Comparison of ENCODE assay signal across 17 cellular contexts in the genomic region with DNA sequence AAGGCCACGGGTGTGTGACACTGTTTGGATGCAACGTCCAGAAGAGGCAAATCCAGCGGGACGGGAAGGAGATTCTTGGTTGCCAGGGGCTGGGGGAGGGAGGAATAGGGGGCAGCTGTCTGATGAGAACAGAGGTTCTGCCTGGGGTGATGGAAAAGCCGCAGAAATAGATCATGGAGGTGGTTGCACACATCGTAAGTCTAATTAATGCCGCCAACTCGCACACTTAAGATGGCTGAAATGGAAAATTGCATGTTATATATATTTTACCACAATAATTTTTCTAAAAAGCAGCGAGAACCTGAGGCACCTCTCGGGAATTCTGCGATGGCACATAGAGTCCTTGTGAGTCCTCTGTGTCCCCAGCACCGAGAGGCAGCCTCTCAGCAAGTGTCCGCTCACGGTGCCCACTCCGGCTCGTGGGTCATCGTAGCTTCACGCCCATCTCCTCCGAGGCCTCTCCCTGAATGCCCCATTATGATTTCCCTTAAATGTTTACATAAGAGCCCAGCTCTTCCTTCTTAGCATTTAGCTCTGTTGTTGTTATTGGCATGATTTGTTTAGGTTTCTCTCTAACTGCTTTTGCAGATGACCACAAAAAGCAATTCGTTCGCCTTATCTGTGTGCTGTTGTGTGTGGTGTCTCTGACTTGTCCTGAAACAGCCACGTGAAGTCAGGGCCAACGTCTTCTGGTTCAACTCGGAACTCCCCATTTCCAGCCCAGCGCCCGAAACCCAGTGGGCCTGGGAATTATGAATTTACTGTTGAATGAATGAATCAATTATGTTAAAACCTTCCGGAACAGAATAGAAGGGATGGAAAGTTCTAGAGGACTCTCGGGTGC. TPM values are rescaled to one million over a fixed set of nuclear protein-coding genes. Genes with fewer than 3 reads are reported as not detected.
A peak's percentile ranks its signal among the peaks of the same experiment; 100 is the strongest.
DNase-seq lines count a peak whose midpoint lies in the region; ATAC-seq, FAIRE-seq and TF ChIP-seq lines count a peak whose summit lies in the region.
"Had no signal": no experiment of that assay in that cellular context is flagged by ENCODE, and none has a peak within 500 bp of the region (broad histone marks: within the 10 kb centered on the region; RNA-seq: fewer than 3 reads in every experiment).

No MANE protein-coding gene starts in this region.

- H4K20me1 ChIP-seq in HepG2 (ENCODE audit: insufficient read depth, low read length) (no peaks in the 10 kb centered on the region), hepatocyte (ENCODE audit: insufficient read depth, poor library complexity, severe bottlenecking) (no peaks in the 10 kb centered on the region)

- H3K4me2 ChIP-seq in HepG2 (ENCODE audit: low read depth, low read length) = no peak overlapping the region
- H3K4me2 ChIP-seq in hepatocyte = no peak overlapping the region
- H3K4me2 ChIP-seq: PC-9 had no signal

- H3K4me1 ChIP-seq in liver (ENCODE audit: control insufficient read depth in 4 of 4, insufficient read depth in 4 of 4, low read length in 3 of 4) (no peaks in the 10 kb centered on the region), HepG2 (ENCODE audit: insufficient read depth, low read length) (no peaks in the 10 kb centered on the region), hepatocyte (ENCODE audit: insufficient read depth) (peaks cover 17% of the 10 kb centered on the region), aorta (ENCODE audit: control insufficient read depth in 1 of 2, insufficient read depth in 2 of 2, low read length in 2 of 2) (no peaks in the 10 kb centered on the region), foreskin keratinocyte (no peaks in the 10 kb centered on the region)

- no peaks in the 10 kb centered on the region for H3K36me3 ChIP-seq in liver (ENCODE audit: control insufficient read depth in 4 of 4, insufficient read depth in 3 of 4, low read depth in 1 of 4, low read length in 3 of 4)
- H3K36me3 ChIP-seq in HepG2 (replicated peaks in 1 of 2; ENCODE audit: control insufficient read depth in 1 of 2, insufficient read depth in 2 of 2, low read length in 2 of 2) = no peaks in the 10 kb centered on the region
- H3K36me3 ChIP-seq in hepatocyte (replicated peaks; ENCODE audit: insufficient read depth, low read depth) = no peaks in the 10 kb centered on the region
- H3K36me3 ChIP-seq in aorta (ENCODE audit: control insufficient read depth in 1 of 2, insufficient read depth in 2 of 2, low read length in 1 of 2) = no peaks in the 10 kb centered on the region

- DNase-seq in HepG2 (ENCODE audit: low spot score) (no peak), hepatocyte (ENCODE audit: low spot score) (no peak), sciatic nerve (ENCODE audit: low spot score) (no peak), aorta (no peak), Kasumi-1 (lab: John Stamatoyannopoulos, UW) (no peak), foreskin keratinocyte (no peak)
- DNase-seq: DMS79 treated with DMSO at 0.1 percent for 48 hours; hippocampal formation; kidney glomerular epithelial cell; NCI-H2029; NCI-H524; PC-9; stimulated activated CD4-positive, alpha-beta T cell treated with anti-CD3 and anti-CD28 coated beads, Interleukin-2, amount 100 ng/mL, for 48 hours; trophoblast cell had no signal

- no peak for TF ChIP-seq RAD21 in liver (IDR thresholded peaks at IDR 0.05)
- TF ChIP-seq RAD21 in HepG2 (CRISPR knock-in tag; IDR thresholded peaks at IDR 0.05) = no peak

- no peak for FAIRE-seq in HepG2 (lab: Jason Lieb, UNC)

- H3K9ac ChIP-seq in liver (ENCODE audit: low read depth in 1 of 2, low read length in 2 of 2) (no peak overlapping the region), HepG2 (ENCODE audit: insufficient read depth, low read depth, low read length) (no peak overlapping the region)

- H3K27me3 ChIP-seq in liver (ENCODE audit: control insufficient read depth in 4 of 4, insufficient read depth in 4 of 4, low read length in 3 of 4) (peaks cover 0 to 8% (median under 1%) of the 10 kb centered on the region in 4 donors), HepG2 (ENCODE audit: control insufficient read depth in 1 of 2, insufficient read depth in 2 of 2, low read length in 2 of 2) (peaks cover 12 to 69% of the 10 kb centered on the region in 2 experiments), hepatocyte (peaks cover 3% of the 10 kb centered on the region), aorta (ENCODE audit: control insufficient read depth in 1 of 2, insufficient read depth in 2 of 2, low read length in 1 of 2) (no peaks in the 10 kb centered on the region), foreskin keratinocyte (peaks cover 16% of the 10 kb centered on the region)

- intact Hi-C loops in HepG2 (cut with micrococcal nuclease; ENCODE audit: unreplicated experiment) (no loop called here), sciatic nerve (cut with DNase I) (no loop called here), aorta (cut with DNase I) (no loop called here)

- BruUV-seq in HepG2 (replicated peaks; lab: Mats Ljungman, UMichigan) = no TSS peak

- POLR2A ChIA-PET in HepG2 (lab: Yijun Ruan, JAX) = no interaction called here

- H3K79me2 ChIP-seq in HepG2 (ENCODE audit: insufficient read depth, low read length) (no peaks in the 10 kb centered on the region), hepatocyte (no peaks in the 10 kb centered on the region)

- H3K9me2 ChIP-seq in hepatocyte (replicated peaks; ENCODE audit: insufficient read depth) = no peaks in the 10 kb centered on the region

- no peak for ATAC-seq in HepG2
- ATAC-seq in sciatic nerve = peak; percentile 37
- ATAC-seq in aorta (ENCODE audit: low FRiP score) = peak; percentile 27
- no peak for ATAC-seq in HG02981 (IDR thresholded peaks at IDR 0.05; ENCODE audit: unreplicated experiment)
- ATAC-seq in foreskin keratinocyte = no peak

- H3K9me3 ChIP-seq in liver (ENCODE audit: control insufficient read depth in 4 of 4, low read length in 3 of 4) = no peaks in the 10 kb centered on the region
- H3K9me3 ChIP-seq in HepG2 (ENCODE audit: low read length) = no peaks in the 10 kb centered on the region
- no peaks in the 10 kb centered on the region for H3K9me3 ChIP-seq in hepatocyte (ENCODE audit: low read depth)
- H3K9me3 ChIP-seq in aorta (ENCODE audit: control insufficient read depth, low read length) = no peaks in the 10 kb centered on the region

- TF ChIP-seq EP300 in HepG2 (IDR thresholded peaks at IDR 0.05; ENCODE audit: low read depth in 2 of 2, low read length in 2 of 2) (no peak), HepG2 (CRISPR knock-in tag; IDR thresholded peaks at IDR 0.05; ENCODE audit: borderline replicate concordance) (no peak)

- 70% methylated on average over 28 of the region's 28 CpGs for WGBS in liver
- 13% methylated on average over 28 of the region's 28 CpGs for WGBS in HepG2 (ENCODE audit: low lambda C conversion rate)
- 78% methylated on average over 28 of the region's 28 CpGs for WGBS in hepatocyte (ENCODE audit: low lambda C conversion rate, missing lambda C conversion rate)
- 68 to 70% methylated on average over 28 of the region's 28 CpGs for WGBS in aorta, 2 donors

- CTCF ChIA-PET in HepG2 (lab: Yijun Ruan, JAX; ENCODE audit: low intra/inter-chr PET ratio, low total read pairs) = no interaction called here

- H3K4me3 ChIP-seq in liver (ENCODE audit: low read depth in 1 of 3, low read length in 3 of 3) = no peak overlapping the region
- H3K4me3 ChIP-seq in HepG2 (replicated peaks in 1 of 3; ENCODE audit: insufficient read depth in 1 of 3, low read depth in 2 of 3, low read length in 3 of 3) = no peak overlapping the region
- H3K4me3 ChIP-seq in hepatocyte = no peak overlapping the region
- H3K4me3 ChIP-seq in aorta (ENCODE audit: low read length in 2 of 2) = no peak overlapping the region
- H3K4me3 ChIP-seq: PC-9 had no signal

- H3K27ac ChIP-seq in liver (ENCODE audit: low read depth in 1 of 2, low read length in 2 of 2) (peak overlapping the region; percentile 23 to 38), HepG2 (ENCODE audit: extremely low read length, insufficient read depth, low read length) (no peak overlapping the region), hepatocyte (peak overlapping the region; percentile 91), aorta (ENCODE audit: low read depth in 1 of 2, low read length in 2 of 2) (peak overlapping the region; percentile 37 to 43), foreskin keratinocyte (no peak overlapping the region)
- H3K27ac ChIP-seq: PC-9 had no signal

- TF ChIP-seq CTCF in liver (IDR thresholded peaks at IDR 0.05; ENCODE audit: low read depth, low read length, missing input control) (no peak), HepG2 (CRISPR knock-in tag; IDR thresholded peaks at IDR 0.05) (no peak), hepatocyte (IDR thresholded peaks at IDR 0.05; ENCODE audit: poor library complexity) (no peak), foreskin keratinocyte (conservative IDR thresholded peaks at IDR 0.05) (no peak)

- H2AFZ ChIP-seq in HepG2 (ENCODE audit: low read length) = no peak overlapping the region
- H2AFZ ChIP-seq in hepatocyte = no peak overlapping the region
- H2AFZ ChIP-seq: PC-9 had no signal

- in situ Hi-C loops in HepG2 (cut with HindIII; ENCODE audit: extremely low pct_ligation_motif_present, low pct_unique_long_range_greater_than_20kb) = no loop called here

- no peak for TF ChIP-seq POLR2A in HepG2 (IDR thresholded peaks at IDR 0.05; ENCODE audit: insufficient read depth in 1 of 2, low read depth in 2 of 2, low read length in 2 of 2)

RNA-seq across cellular contexts. Expression of gene WFDC1, which starts 7.7 kb away (rescaled TPM):
- 1 to 10 TPM; 1.5 to 4.2 TPM for total RNA-seq in liver
- 1 to 10 TPM; 1.0 to 5.2 TPM for polyA plus RNA-seq in liver
- total RNA-seq in HepG2 (2016; rRNA removed; fragmentation: Illumina TruSeq; extraction: Trizol) = not detected in 2 replicates
- not detected in 2 replicates for total RNA-seq in HepG2 (2016; cell fraction: cytosol; rRNA removed; fragmentation: Illumina TruSeq; extraction: Trizol; ENCODE audit: low read depth)
- total RNA-seq in HepG2 (2016; cell fraction: insoluble cytoplasmic fraction; rRNA removed; fragmentation: Illumina TruSeq; extraction: Trizol) = not detected in 2 replicates
- not detected in 2 replicates for total RNA-seq in HepG2 (2016; cell fraction: membrane; rRNA removed; fragmentation: Illumina TruSeq; extraction: Trizol)
- not detected in 2 replicates for total RNA-seq in HepG2 (2016; cell fraction: nucleus; rRNA removed; fragmentation: Illumina TruSeq; extraction: Trizol)
- polyA plus RNA-seq in HepG2 (2011; rRNA removed) = not detected in 2 replicates
- polyA plus RNA-seq in HepG2 (2011; cell fraction: cytosol; rRNA removed) = not detected in 2 replicates
- polyA plus RNA-seq in HepG2 (2011; cell fraction: nucleus; rRNA removed) = not detected in 2 replicates
- not detected in 2 replicates for polyA plus RNA-seq in HepG2 (2012)
- polyA plus RNA-seq in HepG2 (2016; cell fraction: cytosol; fragmentation: Illumina TruSeq; extraction: Trizol; ENCODE audit: low read depth) = not detected in 2 replicates
- not detected in 2 replicates for polyA plus RNA-seq in HepG2 (2016; cell fraction: insoluble cytoplasmic fraction; fragmentation: Illumina TruSeq; extraction: Trizol; ENCODE audit: low read depth)
- not detected in 2 replicates for polyA plus RNA-seq in HepG2 (2016; cell fraction: membrane; fragmentation: Illumina TruSeq; extraction: Trizol; ENCODE audit: low read depth)
- polyA plus RNA-seq in HepG2 (2016; cell fraction: nucleus; fragmentation: Illumina TruSeq; extraction: Trizol; ENCODE audit: insufficient read depth, low read depth) = not detected in 2 replicates
- polyA minus RNA-seq in HepG2 (2011; rRNA and poly(A)+ RNA removed; ENCODE audit: low replicate concordance) = 0.05 TPM in 1 of 2 replicates, not detected in the other
- not detected in 2 replicates for polyA minus RNA-seq in HepG2 (2011; cell fraction: cytosol; rRNA and poly(A)+ RNA removed)
- polyA minus RNA-seq in HepG2 (2011; cell fraction: nucleus; rRNA and poly(A)+ RNA removed) = not detected in 2 replicates
- 12.9 and 14.0 TPM in 2 replicates for total RNA-seq in hepatocyte
- polyA plus RNA-seq in hepatocyte = 16.9 and 17.6 TPM in 2 replicates
- total RNA-seq in sciatic nerve = 31.6 TPM
- 10 to 100 TPM; 11.8 to 33.5 TPM for total RNA-seq in aorta
- 10 to 100 TPM; 23.0 to 72.2 TPM for polyA plus RNA-seq in aorta
- total RNA-seq in foreskin keratinocyte = not detected in 2 replicates
- not detected in 2 replicates for polyA plus RNA-seq in foreskin keratinocyte
- total RNA-seq: A673, PC-9 had no signal

Comparison
In these comparisons a context has a peak if more than half of its experiments do, and no peak if none do; other contexts are left out.
1. H3K27ac ChIP-seq: peak in liver (2 of 2), hepatocyte (single experiment) and aorta (2 of 2); none in HepG2 (single experiment) and foreskin keratinocyte (single experiment).
2. ATAC-seq: peak in sciatic nerve (single experiment) and aorta (single experiment); none in HepG2 (single experiment), HG02981 (single experiment) and foreskin keratinocyte (single experiment).